1 cellular context compared by ENCODE assay signal in the genomic region with DNA sequence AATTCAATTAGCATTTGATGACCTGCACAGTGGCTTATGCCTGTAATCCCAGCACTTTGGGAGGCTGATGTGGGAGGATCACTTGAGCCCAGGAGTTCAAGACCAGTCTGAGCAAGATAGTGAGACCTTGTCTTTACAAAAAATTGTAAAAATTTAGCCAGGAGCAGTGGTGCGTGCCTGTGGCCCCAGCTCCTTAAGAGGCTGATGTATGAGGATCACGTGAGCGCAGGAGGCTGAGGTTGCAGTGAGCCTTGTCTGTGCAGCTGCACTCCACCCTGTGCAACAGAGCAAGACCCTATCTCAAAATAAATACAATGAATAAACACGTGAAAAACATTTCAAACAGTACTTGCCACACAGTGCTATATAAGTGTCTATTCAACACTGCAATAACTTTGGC.
TF ChIP-seq lines count a peak whose summit lies in the region.

No MANE protein-coding gene starts in this region.

TF ChIP-seq in GM12878, 131 proteins besides CTCF, POLR2A, EP300 and RAD21 (continued from another document):
- TF ChIP-seq, protein P1, sequence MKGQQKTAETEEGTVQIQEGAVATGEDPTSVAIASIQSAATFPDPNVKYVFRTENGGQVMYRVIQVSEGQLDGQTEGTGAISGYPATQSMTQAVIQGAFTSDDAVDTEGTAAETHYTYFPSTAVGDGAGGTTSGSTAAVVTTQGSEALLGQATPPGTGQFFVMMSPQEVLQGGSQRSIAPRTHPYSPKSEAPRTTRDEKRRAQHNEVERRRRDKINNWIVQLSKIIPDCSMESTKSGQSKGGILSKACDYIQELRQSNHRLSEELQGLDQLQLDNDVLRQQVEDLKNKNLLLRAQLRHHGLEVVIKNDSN (IDR thresholded peaks at IDR 0.05; ENCODE audit: borderline replicate concordance, extremely low read length, insufficient read depth, low read depth, low read length): peak; percentile 63
- TF ChIP-seq, protein P2, sequence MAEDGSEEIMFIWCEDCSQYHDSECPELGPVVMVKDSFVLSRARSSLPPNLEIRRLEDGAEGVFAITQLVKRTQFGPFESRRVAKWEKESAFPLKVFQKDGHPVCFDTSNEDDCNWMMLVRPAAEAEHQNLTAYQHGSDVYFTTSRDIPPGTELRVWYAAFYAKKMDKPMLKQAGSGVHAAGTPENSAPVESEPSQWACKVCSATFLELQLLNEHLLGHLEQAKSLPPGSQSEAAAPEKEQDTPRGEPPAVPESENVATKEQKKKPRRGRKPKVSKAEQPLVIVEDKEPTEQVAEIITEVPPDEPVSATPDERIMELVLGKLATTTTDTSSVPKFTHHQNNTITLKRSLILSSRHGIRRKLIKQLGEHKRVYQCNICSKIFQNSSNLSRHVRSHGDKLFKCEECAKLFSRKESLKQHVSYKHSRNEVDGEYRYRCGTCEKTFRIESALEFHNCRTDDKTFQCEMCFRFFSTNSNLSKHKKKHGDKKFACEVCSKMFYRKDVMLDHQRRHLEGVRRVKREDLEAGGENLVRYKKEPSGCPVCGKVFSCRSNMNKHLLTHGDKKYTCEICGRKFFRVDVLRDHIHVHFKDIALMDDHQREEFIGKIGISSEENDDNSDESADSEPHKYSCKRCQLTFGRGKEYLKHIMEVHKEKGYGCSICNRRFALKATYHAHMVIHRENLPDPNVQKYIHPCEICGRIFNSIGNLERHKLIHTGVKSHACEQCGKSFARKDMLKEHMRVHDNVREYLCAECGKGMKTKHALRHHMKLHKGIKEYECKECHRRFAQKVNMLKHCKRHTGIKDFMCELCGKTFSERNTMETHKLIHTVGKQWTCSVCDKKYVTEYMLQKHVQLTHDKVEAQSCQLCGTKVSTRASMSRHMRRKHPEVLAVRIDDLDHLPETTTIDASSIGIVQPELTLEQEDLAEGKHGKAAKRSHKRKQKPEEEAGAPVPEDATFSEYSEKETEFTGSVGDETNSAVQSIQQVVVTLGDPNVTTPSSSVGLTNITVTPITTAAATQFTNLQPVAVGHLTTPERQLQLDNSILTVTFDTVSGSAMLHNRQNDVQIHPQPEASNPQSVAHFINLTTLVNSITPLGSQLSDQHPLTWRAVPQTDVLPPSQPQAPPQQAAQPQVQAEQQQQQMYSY (CRISPR knock-in tag; IDR thresholded peaks at IDR 0.05): no peak
- TF ChIP-seq ZNF274 (IDR thresholded peaks at IDR 0.05; ENCODE audit: insufficient read depth, insufficient read length) (no peak), BHLHE40 (IDR thresholded peaks at IDR 0.05; ENCODE audit: borderline replicate concordance in 1 of 2, low read depth in 2 of 2, low read length in 1 of 2) (peak; percentile 19 to 56; a peak in 2 of 4 replicates), ZNF207 (IDR thresholded peaks at IDR 0.05; ENCODE audit: borderline replicate concordance) (no peak), RUNX3 (IDR thresholded peaks at IDR 0.05; ENCODE audit: low read length) (0 out of 2 replicates have a peak, but pooled peaks have one; percentile 14), EGR1 (IDR thresholded peaks at IDR 0.05; ENCODE audit: borderline replicate concordance in 1 of 2, low read depth in 2 of 2, low read length in 2 of 2) (no peak), ETV6 (conservative IDR thresholded peaks at IDR 0.05 in 1 of 2, IDR thresholded peaks at IDR 0.05 in 1 of 2; ENCODE audit: borderline replicate concordance in 1 of 2, low read depth in 1 of 2) (no peak), ZNF622 (IDR thresholded peaks at IDR 0.05) (no peak)
- TF ChIP-seq, protein P3, sequence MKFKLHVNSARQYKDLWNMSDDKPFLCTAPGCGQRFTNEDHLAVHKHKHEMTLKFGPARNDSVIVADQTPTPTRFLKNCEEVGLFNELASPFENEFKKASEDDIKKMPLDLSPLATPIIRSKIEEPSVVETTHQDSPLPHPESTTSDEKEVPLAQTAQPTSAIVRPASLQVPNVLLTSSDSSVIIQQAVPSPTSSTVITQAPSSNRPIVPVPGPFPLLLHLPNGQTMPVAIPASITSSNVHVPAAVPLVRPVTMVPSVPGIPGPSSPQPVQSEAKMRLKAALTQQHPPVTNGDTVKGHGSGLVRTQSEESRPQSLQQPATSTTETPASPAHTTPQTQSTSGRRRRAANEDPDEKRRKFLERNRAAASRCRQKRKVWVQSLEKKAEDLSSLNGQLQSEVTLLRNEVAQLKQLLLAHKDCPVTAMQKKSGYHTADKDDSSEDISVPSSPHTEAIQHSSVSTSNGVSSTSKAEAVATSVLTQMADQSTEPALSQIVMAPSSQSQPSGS (IDR thresholded peaks at IDR 0.05; ENCODE audit: low read length): no peak
